Comparison of ENCODE assay signal across 9 cellular contexts in genomic region chr9:75002422-75003023, GRCh38. TPM values are rescaled to one million over a fixed set of nuclear protein-coding genes. Genes with fewer than 3 reads are reported as not detected.
A peak's percentile ranks its signal among the peaks of the same experiment; 100 is the strongest.
DNase-seq lines count a peak whose midpoint lies in the region; ATAC-seq and TF ChIP-seq lines count a peak whose summit lies in the region.
"Had no signal": no experiment of that assay in that cellular context is flagged by ENCODE, and none has a peak within 500 bp of the region (broad histone marks: within the 10 kb centered on the region; RNA-seq: fewer than 3 reads in every experiment).

No MANE protein-coding gene starts in this region.

- H3K4me3 ChIP-seq in PC-3 (ENCODE audit: low read length) (no peak overlapping the region), upper lobe of right lung (no peak overlapping the region)

- H3K27ac Mint-ChIP-seq in activated naive CD8-positive, alpha-beta T cell treated with anti-CD3 and anti-CD28 coated beads, Interleukin-2, amount 10 ng/mL, durations not matched to agents 7 days and 5 days, result no peak overlapping the region
- H3K27ac Mint-ChIP-seq in activated naive CD8-positive, alpha-beta T cell treated with anti-CD3 and anti-CD28 coated beads for 36 hours, result no peak overlapping the region
- H3K27ac Mint-ChIP-seq in type B pancreatic cell, result no peak overlapping the region

- H3K9me3 ChIP-seq in PC-3 (ENCODE audit: low read length) (no peaks in the 10 kb centered on the region), upper lobe of right lung (no peaks in the 10 kb centered on the region)

- POLR2A ChIA-PET in activated naive CD8-positive, alpha-beta T cell treated with anti-CD3 and anti-CD28 coated beads, Interleukin-2, amount 10 ng/mL, durations not matched to agents 7 days and 5 days (lab: Charles Lee), result no interaction called here
- POLR2A ChIA-PET in PC-3 (lab: Charles Lee; ENCODE audit: unreplicated experiment), result no interaction called here

- no peak for DNase-seq in activated naive CD8-positive, alpha-beta T cell treated with anti-CD3 and anti-CD28 coated beads, Interleukin-2, amount 10 ng/mL, durations not matched to agents 7 days and 5 days
- no peak for DNase-seq in activated naive CD8-positive, alpha-beta T cell treated with anti-CD3 and anti-CD28 coated beads for 36 hours
- DNase-seq in PC-3 (no peak), type B pancreatic cell (ENCODE audit: extremely low spot score, unreplicated experiment) (no peak), upper lobe of right lung (no peak), DMS 273 treated with DMSO at 0.1 percent for 48 hours (lab: John Stamatoyannopoulos, UW) (no peak)
- no peak for DNase-seq in activated CD4-positive, alpha-beta T cell treated with anti-CD3 and anti-CD28 coated beads for 1 hour
- DNase-seq: stimulated activated CD4-positive, alpha-beta T cell treated with anti-CD3 and anti-CD28 coated beads, Interleukin-2, amount 100 ng/mL, for 48 hours had no signal

- H3F3A ChIP-seq in PC-3 (ENCODE audit: low read length, unreplicated experiment), result no peaks in the 10 kb centered on the region

- no peaks in the 10 kb centered on the region for H4K20me1 ChIP-seq in PC-3 (ENCODE audit: low read length)

- H3K4me2 ChIP-seq in PC-3 (ENCODE audit: low read length), result no peak overlapping the region

- intact Hi-C loops in PC-3 (cut with micrococcal nuclease), result loop anchor here (1.0 kb wide), 1 partner anchor 228 kb away; no protein-coding TSS in a partner anchor
- intact Hi-C loops in upper lobe of right lung (cut with DNase I), result loop anchor here (5.0 kb wide), 1 partner anchor 225 kb away; no protein-coding TSS in a partner anchor

- no peak overlapping the region for H3K9ac ChIP-seq in PC-3 (ENCODE audit: low read length)

- H3K9me3 Mint-ChIP-seq in activated naive CD8-positive, alpha-beta T cell treated with anti-CD3 and anti-CD28 coated beads, Interleukin-2, amount 10 ng/mL, durations not matched to agents 7 days and 5 days, result no peaks in the 10 kb centered on the region
- H3K9me3 Mint-ChIP-seq in activated naive CD8-positive, alpha-beta T cell treated with anti-CD3 and anti-CD28 coated beads for 36 hours, result no peaks in the 10 kb centered on the region
- H3K9me3 Mint-ChIP-seq in type B pancreatic cell, result no peaks in the 10 kb centered on the region

- no peaks in the 10 kb centered on the region for H3K4me1 ChIP-seq in PC-3 (ENCODE audit: insufficient read depth, low read length)
- no peaks in the 10 kb centered on the region for H3K4me1 ChIP-seq in upper lobe of right lung

- no peaks in the 10 kb centered on the region for H3K79me2 ChIP-seq in PC-3 (ENCODE audit: low read length)

- H3K27me3 Mint-ChIP-seq in activated naive CD8-positive, alpha-beta T cell treated with anti-CD3 and anti-CD28 coated beads, Interleukin-2, amount 10 ng/mL, durations not matched to agents 7 days and 5 days, result no peaks in the 10 kb centered on the region
- H3K27me3 Mint-ChIP-seq in activated naive CD8-positive, alpha-beta T cell treated with anti-CD3 and anti-CD28 coated beads for 36 hours, result no peaks in the 10 kb centered on the region
- H3K27me3 Mint-ChIP-seq in type B pancreatic cell, result no peaks in the 10 kb centered on the region

- no TSS peak for BruUV-seq in PC-3 (replicated peaks; lab: Mats Ljungman, UMichigan)

- no peak overlapping the region for H2AFZ ChIP-seq in PC-3 (ENCODE audit: low read length)

- peaks cover 5% of the 10 kb centered on the region for H3K36me3 Mint-ChIP-seq in activated naive CD8-positive, alpha-beta T cell treated with anti-CD3 and anti-CD28 coated beads, Interleukin-2, amount 10 ng/mL, durations not matched to agents 7 days and 5 days
- peaks cover 12% of the 10 kb centered on the region for H3K36me3 Mint-ChIP-seq in activated naive CD8-positive, alpha-beta T cell treated with anti-CD3 and anti-CD28 coated beads for 36 hours
- H3K36me3 Mint-ChIP-seq in type B pancreatic cell, result peaks cover 7% of the 10 kb centered on the region

- ATAC-seq in activated naive CD8-positive, alpha-beta T cell treated with anti-CD3 and anti-CD28 coated beads, Interleukin-2, amount 10 ng/mL, durations not matched to agents 7 days and 5 days (ENCODE audit: low read depth), result peak; percentile 18
- ATAC-seq in HG02798 (IDR thresholded peaks at IDR 0.05; ENCODE audit: poor library complexity, unreplicated experiment) (peak; percentile 23), PC-3 (peak; percentile 49), upper lobe of right lung (no peak)

- no peak overlapping the region for H3K27ac ChIP-seq in PC-3 (ENCODE audit: low read length)
- H3K27ac ChIP-seq in upper lobe of right lung, result no peak overlapping the region

- CTCF ChIA-PET in PC-3 (lab: Charles Lee), result no interaction called here

- H3K9me2 ChIP-seq in PC-3 (replicated peaks; ENCODE audit: low read length), result no peaks in the 10 kb centered on the region

- H3K27me3 ChIP-seq in PC-3 (ENCODE audit: low read length) (no peaks in the 10 kb centered on the region), upper lobe of right lung (no peaks in the 10 kb centered on the region)

- H3K36me3 ChIP-seq in PC-3 (ENCODE audit: low read depth, low read length) (no peaks in the 10 kb centered on the region), upper lobe of right lung (no peaks in the 10 kb centered on the region)

- no peak overlapping the region for H3K4me3 Mint-ChIP-seq in activated naive CD8-positive, alpha-beta T cell treated with anti-CD3 and anti-CD28 coated beads, Interleukin-2, amount 10 ng/mL, durations not matched to agents 7 days and 5 days
- H3K4me3 Mint-ChIP-seq in activated naive CD8-positive, alpha-beta T cell treated with anti-CD3 and anti-CD28 coated beads for 36 hours, result no peak overlapping the region
- H3K4me3 Mint-ChIP-seq in type B pancreatic cell, result no peak overlapping the region

- TF ChIP-seq CTCF in PC-3 (conservative IDR thresholded peaks at IDR 0.05; ENCODE audit: low read depth, low read length) (no peak), type B pancreatic cell (conservative IDR thresholded peaks at IDR 0.05) (peak; percentile 36), upper lobe of right lung (IDR thresholded peaks at IDR 0.05) (no peak)

- H3K4me1 Mint-ChIP-seq in activated naive CD8-positive, alpha-beta T cell treated with anti-CD3 and anti-CD28 coated beads, Interleukin-2, amount 10 ng/mL, durations not matched to agents 7 days and 5 days, result peaks cover 3% of the 10 kb centered on the region
- peaks cover 4% of the 10 kb centered on the region for H3K4me1 Mint-ChIP-seq in activated naive CD8-positive, alpha-beta T cell treated with anti-CD3 and anti-CD28 coated beads for 36 hours
- H3K4me1 Mint-ChIP-seq in type B pancreatic cell (ENCODE audit: unreplicated experiment), result peaks cover 8% of the 10 kb centered on the region

RNA-seq across cellular contexts. Expression of gene CARNMT1, which starts 25.6 kb away (rescaled TPM):
- total RNA-seq in activated naive CD8-positive, alpha-beta T cell treated with anti-CD3 and anti-CD28 coated beads, Interleukin-2, amount 10 ng/mL, durations not matched to agents 7 days and 5 days, result 10 to 100 TPM; 26.5 to 26.9 TPM
- 10 to 100 TPM; 40.5 to 42.3 TPM for total RNA-seq in activated naive CD8-positive, alpha-beta T cell treated with anti-CD3 and anti-CD28 coated beads for 36 hours
- total RNA-seq in PC-3 (2014; rRNA removed) (20.4 and 28.9 TPM in 2 replicates), type B pancreatic cell (ENCODE audit: low replicate concordance) (21.3 and 22.7 TPM in 2 replicates), upper lobe of right lung (15.7 TPM)

RNA-seq across cellular contexts. Expression of gene C9orf40, which starts 49.8 kb away (rescaled TPM):
- 10 to 100 TPM; 17.9 to 18.0 TPM for total RNA-seq in activated naive CD8-positive, alpha-beta T cell treated with anti-CD3 and anti-CD28 coated beads, Interleukin-2, amount 10 ng/mL, durations not matched to agents 7 days and 5 days
- 10 to 100 TPM; 18.9 to 21.6 TPM for total RNA-seq in activated naive CD8-positive, alpha-beta T cell treated with anti-CD3 and anti-CD28 coated beads for 36 hours
- total RNA-seq in PC-3 (2014; rRNA removed), result 4.7 and 7.7 TPM in 2 replicates
- total RNA-seq in type B pancreatic cell (ENCODE audit: low replicate concordance), result 6.2 and 10.4 TPM in 2 replicates
- 2.9 TPM for total RNA-seq in upper lobe of right lung
